ENCODE assay signal across 8 cellular contexts in the genomic region with DNA sequence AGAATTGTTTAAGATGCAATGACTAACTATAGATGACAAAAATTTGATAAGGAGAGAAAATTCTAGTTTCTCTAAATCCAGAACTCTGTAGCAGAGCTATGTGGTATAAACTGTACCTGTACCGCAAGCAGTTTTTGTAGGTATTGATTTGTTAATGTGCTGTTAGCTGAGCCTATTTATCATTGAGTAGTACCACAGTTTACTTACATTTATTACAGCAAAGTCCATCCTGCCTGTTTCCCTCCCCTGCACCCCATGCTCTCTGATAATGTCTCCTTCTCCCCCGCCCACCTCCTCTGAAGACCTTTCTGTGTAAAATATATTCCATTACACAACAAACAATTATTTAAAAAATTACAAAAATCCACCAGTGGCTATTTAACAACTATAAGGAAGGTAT.
"Had no signal": no experiment of that assay in that cellular context is flagged by ENCODE, and none has a peak within 500 bp of the region (broad histone marks: within the 10 kb centered on the region; RNA-seq: fewer than 3 reads in every experiment).

No MANE protein-coding gene starts in this region.

- H3K4me3 ChIP-seq: GM12878 had no signal

- DNase-seq: GDM1, GF-D8 had no signal

- ATAC-seq: GM12878 had no signal

- FAIRE-seq: G401.6, GM12878, GM12891, GM12892, GM18507, GM19239 had no signal
